ENCODE assay signal across 26 cellular contexts in the genomic region with DNA sequence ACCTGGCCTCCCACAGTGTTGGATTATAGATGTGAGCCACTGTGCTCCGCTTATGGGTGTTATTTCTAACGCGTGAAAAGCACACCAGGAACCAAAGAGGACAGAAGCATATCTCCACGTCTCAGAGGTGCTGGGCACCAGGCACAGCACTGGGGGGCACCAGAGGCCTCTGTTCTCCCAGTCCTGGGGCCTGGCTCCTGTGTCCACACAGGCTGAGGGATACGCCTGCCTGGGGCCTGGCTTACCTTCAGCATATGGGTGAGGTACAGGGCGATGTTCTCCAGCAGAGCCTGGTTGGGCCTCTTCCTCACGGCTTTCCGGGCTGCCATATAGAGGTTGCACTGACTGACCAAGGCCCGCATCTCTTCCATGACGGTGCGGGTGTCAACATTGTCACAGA. TPM values are rescaled to one million over a fixed set of nuclear protein-coding genes. Genes with fewer than 3 reads are reported as not detected.
DNase-seq lines count a peak whose midpoint lies in the region; ATAC-seq and TF ChIP-seq lines count a peak whose summit lies in the region.
"Had no signal": no experiment of that assay in that cellular context is flagged by ENCODE, and none has a peak within 500 bp of the region (broad histone marks: within the 10 kb centered on the region; RNA-seq: fewer than 3 reads in every experiment).

No MANE protein-coding gene starts in this region.

- H3K9me3 Mint-ChIP-seq in activated T-cell treated with anti-CD3 and anti-CD28 coated beads, Interleukin-2, amount 50 U/mL, for 72 hours = no peaks in the 10 kb centered on the region
- no peaks in the 10 kb centered on the region for H3K9me3 Mint-ChIP-seq in activated naive CD8-positive, alpha-beta T cell treated with anti-CD3 and anti-CD28 coated beads, Interleukin-2, amount 10 ng/mL, durations not matched to agents 7 days and 5 days
- no peaks in the 10 kb centered on the region for H3K9me3 Mint-ChIP-seq in natural killer cell
- H3K9me3 Mint-ChIP-seq: activated naive CD4-positive, alpha-beta T cell treated with anti-CD3 and anti-CD28 coated beads, Interleukin-2, amount 50 U/mL, for 24 hours; brain; stimulated activated memory B cell treated with anti-CD40 and anti-IgM and Interleukin-4, amounts not matched to agents 10 μg/mL and 1 μg/mL and 100 μg/mL, for 72 hours had no signal

- H3K9me3 ChIP-seq in PC-3 (ENCODE audit: low read length) = no peaks in the 10 kb centered on the region
- H3K9me3 ChIP-seq in osteoblast (ENCODE audit: low read depth, low read length) = no peaks in the 10 kb centered on the region
- no peaks in the 10 kb centered on the region for H3K9me3 ChIP-seq in MG63
- H3K9me3 ChIP-seq: colonic mucosa, heart left ventricle, left ventricle myocardium inferior, prostate gland, testis had no signal

- no peaks in the 10 kb centered on the region for H3K79me2 ChIP-seq in PC-3 (ENCODE audit: low read length)
- peaks cover 2% of the 10 kb centered on the region for H3K79me2 ChIP-seq in osteoblast (ENCODE audit: insufficient read depth, low read length)

- H3K4me1 Mint-ChIP-seq in activated T-cell treated with anti-CD3 and anti-CD28 coated beads, Interleukin-2, amount 50 U/mL, for 72 hours (ENCODE audit: low read depth) = peaks cover 45% of the 10 kb centered on the region
- H3K4me1 Mint-ChIP-seq in activated naive CD8-positive, alpha-beta T cell treated with anti-CD3 and anti-CD28 coated beads, Interleukin-2, amount 10 ng/mL, durations not matched to agents 7 days and 5 days = peaks cover 67% of the 10 kb centered on the region
- H3K4me1 Mint-ChIP-seq in natural killer cell = peaks cover 5 to 15% of the 10 kb centered on the region in 2 donors
- H3K4me1 Mint-ChIP-seq: brain had no signal

- CTCF ChIA-PET in PC-3 (lab: Charles Lee) = no interaction called here

- H3K4me3 ChIP-seq in PC-3 (ENCODE audit: low read length) (no peak overlapping the region), osteoblast (ENCODE audit: insufficient read depth, low read length) (no peak overlapping the region), MG63 (no peak overlapping the region)
- H3K4me3 ChIP-seq: colonic mucosa, heart left ventricle, left ventricle myocardium inferior, prostate gland, testis had no signal

- H3K4me2 ChIP-seq in PC-3 (ENCODE audit: low read length) = no peak overlapping the region
- no peak overlapping the region for H3K4me2 ChIP-seq in osteoblast (ENCODE audit: insufficient read depth, low read length)

- no TSS peak for BruUV-seq in PC-3 (replicated peaks; lab: Mats Ljungman, UMichigan)

- peak overlapping the region; percentile 60 for H3K27ac Mint-ChIP-seq in activated T-cell treated with anti-CD3 and anti-CD28 coated beads, Interleukin-2, amount 50 U/mL, for 72 hours
- peak overlapping the region; percentile 92 for H3K27ac Mint-ChIP-seq in activated naive CD8-positive, alpha-beta T cell treated with anti-CD3 and anti-CD28 coated beads, Interleukin-2, amount 10 ng/mL, durations not matched to agents 7 days and 5 days
- H3K27ac Mint-ChIP-seq in natural killer cell = no peak overlapping the region
- H3K27ac Mint-ChIP-seq: activated naive CD4-positive, alpha-beta T cell treated with anti-CD3 and anti-CD28 coated beads, Interleukin-2, amount 50 U/mL, for 24 hours; brain; stimulated activated memory B cell treated with anti-CD40 and anti-IgM and Interleukin-4, amounts not matched to agents 10 μg/mL and 1 μg/mL and 100 μg/mL, for 72 hours had no signal

- no peaks in the 10 kb centered on the region for H3K4me1 ChIP-seq in PC-3 (ENCODE audit: insufficient read depth, low read length)
- peaks cover 15% of the 10 kb centered on the region for H3K4me1 ChIP-seq in osteoblast (ENCODE audit: insufficient read depth, low read length)
- H3K4me1 ChIP-seq: colonic mucosa, testis had no signal

- no peak for DNase-seq in activated T-cell treated with anti-CD3 and anti-CD28 coated beads, Interleukin-2, amount 50 U/mL, for 72 hours
- no peak for DNase-seq in activated T-cell treated with anti-CD3 and anti-CD28 coated beads, Interleukin-2, amount 50 U/mL, for 48 hours
- DNase-seq in PC-3 = no peak
- DNase-seq in activated naive CD8-positive, alpha-beta T cell treated with anti-CD3 and anti-CD28 coated beads, Interleukin-2, amount 10 ng/mL, durations not matched to agents 7 days and 5 days = no peak
- peak; percentile 41 for DNase-seq in osteoblast (ENCODE audit: insufficient read length, low spot score, missing footprints)
- DNase-seq in MG63 = no peak
- DNase-seq in natural killer cell = no peak
- DNase-seq: activated CD4-positive, alpha-beta T cell treated with anti-CD3 and anti-CD28 coated beads for 48 hours; colonic mucosa; heart left ventricle; Karpas-422; left ventricle myocardium inferior; midbrain; NCI-H1105; NCI-H2081; NCI-H446; NK-92 treated with Interleukin-12 subunit alpha and Interleukin-12 subunit beta, amount 100 ng/mL, for 24 hours; RPMI8226; stimulated activated CD4-positive, alpha-beta T cell treated with anti-CD3 and anti-CD28 coated beads, Interleukin-1b, Interleukin-23, amount 100 ng/mL, for 48 hours; testis had no signal

- H3K9me2 ChIP-seq in PC-3 (replicated peaks; ENCODE audit: low read length) = no peaks in the 10 kb centered on the region

- peaks cover 10 to 37% of the 10 kb centered on the region in 2 donors for H3K36me3 Mint-ChIP-seq in activated T-cell treated with anti-CD3 and anti-CD28 coated beads, Interleukin-2, amount 50 U/mL, for 72 hours (ENCODE audit: insufficient read depth in 2 of 2)
- peaks cover 23% of the 10 kb centered on the region for H3K36me3 Mint-ChIP-seq in activated naive CD8-positive, alpha-beta T cell treated with anti-CD3 and anti-CD28 coated beads, Interleukin-2, amount 10 ng/mL, durations not matched to agents 7 days and 5 days
- no peaks in the 10 kb centered on the region for H3K36me3 Mint-ChIP-seq in natural killer cell

- H2AFZ ChIP-seq in PC-3 (ENCODE audit: low read length) (no peak overlapping the region), osteoblast (ENCODE audit: low read length) (no peak overlapping the region)

- intact Hi-C loops in PC-3 (cut with micrococcal nuclease) (no loop called here), natural killer cell (cut with micrococcal nuclease) (no loop called here)

- no peaks in the 10 kb centered on the region for H3F3A ChIP-seq in PC-3 (ENCODE audit: low read length, unreplicated experiment)

- ATAC-seq in activated T-cell treated with anti-CD3 and anti-CD28 coated beads, Interleukin-2, amount 50 U/mL, for 72 hours (replicated peaks in 1 of 2) = no peak
- ATAC-seq in PC-3 (peak; percentile 55; the same call in 1 of the 2 replicates), HG02884 (IDR thresholded peaks at IDR 0.05; ENCODE audit: unreplicated experiment) (no peak), natural killer cell (no peak)
- no peak for ATAC-seq in activated naive CD8-positive, alpha-beta T cell treated with anti-CD3 and anti-CD28 coated beads, Interleukin-2, amount 10 ng/mL, durations not matched to agents 7 days and 5 days (ENCODE audit: low read depth)
- ATAC-seq: heart left ventricle; stimulated activated memory B cell treated with anti-CD40 and anti-IgM and Interleukin-4, amounts not matched to agents 10 μg/mL and 1 μg/mL and 100 μg/mL, for 72 hours had no signal

- H3K36me3 ChIP-seq in PC-3 (ENCODE audit: low read depth, low read length) = peaks cover 24% of the 10 kb centered on the region; the same call in 1 of the 2 replicates
- H3K36me3 ChIP-seq in osteoblast (ENCODE audit: insufficient read depth, low read length) = peaks cover 79% of the 10 kb centered on the region
- H3K36me3 ChIP-seq in MG63 = peaks cover 44% of the 10 kb centered on the region

- H3K4me3 Mint-ChIP-seq in activated T-cell treated with anti-CD3 and anti-CD28 coated beads, Interleukin-2, amount 50 U/mL, for 72 hours = no peak overlapping the region
- H3K4me3 Mint-ChIP-seq in activated naive CD8-positive, alpha-beta T cell treated with anti-CD3 and anti-CD28 coated beads, Interleukin-2, amount 10 ng/mL, durations not matched to agents 7 days and 5 days = no peak overlapping the region
- no peak overlapping the region for H3K4me3 Mint-ChIP-seq in natural killer cell
- H3K4me3 Mint-ChIP-seq: activated naive CD4-positive, alpha-beta T cell treated with anti-CD3 and anti-CD28 coated beads, Interleukin-2, amount 50 U/mL, for 24 hours; brain; stimulated activated memory B cell treated with anti-CD40 and anti-IgM and Interleukin-4, amounts not matched to agents 10 μg/mL and 1 μg/mL and 100 μg/mL, for 72 hours had no signal

- H3K9ac ChIP-seq in PC-3 (ENCODE audit: low read length) = no peak overlapping the region

- POLR2A ChIA-PET in PC-3 (lab: Charles Lee; ENCODE audit: unreplicated experiment) = no interaction called here
- POLR2A ChIA-PET in activated naive CD8-positive, alpha-beta T cell treated with anti-CD3 and anti-CD28 coated beads, Interleukin-2, amount 10 ng/mL, durations not matched to agents 7 days and 5 days (lab: Charles Lee) = interaction anchor here (1.5 to 12.0 kb wide), 3 partner anchors 12 to 30 kb away, joined by 3 to 303 read pairs (median 37); partner anchors contain the start of gene NAP1L4

- no peak for TF ChIP-seq CTCF in PC-3 (conservative IDR thresholded peaks at IDR 0.05; ENCODE audit: low read depth, low read length)
- TF ChIP-seq CTCF in osteoblast (IDR thresholded peaks at IDR 0.05; ENCODE audit: extremely low read depth, low read depth, low read length) = no peak
- TF ChIP-seq CTCF in natural killer cell (IDR thresholded peaks at IDR 0.05) = no peak

- H3K27me3 ChIP-seq in PC-3 (ENCODE audit: low read length) (no peaks in the 10 kb centered on the region), osteoblast (ENCODE audit: insufficient read depth, low read length) (no peaks in the 10 kb centered on the region), MG63 (no peaks in the 10 kb centered on the region)
- H3K27me3 ChIP-seq: colonic mucosa, heart left ventricle, testis had no signal

- no peaks in the 10 kb centered on the region for H3K27me3 Mint-ChIP-seq in activated T-cell treated with anti-CD3 and anti-CD28 coated beads, Interleukin-2, amount 50 U/mL, for 72 hours (ENCODE audit: low read depth)
- H3K27me3 Mint-ChIP-seq in activated naive CD8-positive, alpha-beta T cell treated with anti-CD3 and anti-CD28 coated beads, Interleukin-2, amount 10 ng/mL, durations not matched to agents 7 days and 5 days = no peaks in the 10 kb centered on the region
- no peaks in the 10 kb centered on the region for H3K27me3 Mint-ChIP-seq in natural killer cell (ENCODE audit: low read depth in 2 of 2)
- H3K27me3 Mint-ChIP-seq: activated naive CD4-positive, alpha-beta T cell treated with anti-CD3 and anti-CD28 coated beads, Interleukin-2, amount 50 U/mL, for 24 hours; brain; stimulated activated memory B cell treated with anti-CD40 and anti-IgM and Interleukin-4, amounts not matched to agents 10 μg/mL and 1 μg/mL and 100 μg/mL, for 72 hours had no signal

- H4K20me1 ChIP-seq in PC-3 (ENCODE audit: low read length) = no peaks in the 10 kb centered on the region
- H4K20me1 ChIP-seq in osteoblast (ENCODE audit: insufficient read depth, low read length) = peaks cover 19% of the 10 kb centered on the region

- H3K27ac ChIP-seq in PC-3 (ENCODE audit: low read length) = no peak overlapping the region
- H3K27ac ChIP-seq in osteoblast (ENCODE audit: low read depth, low read length) = no peak overlapping the region
- H3K27ac ChIP-seq: C4-2B, colonic mucosa, heart left ventricle, left ventricle myocardium inferior, prostate gland, testis had no signal

RNA-seq across cellular contexts. Expression of gene NAP1L4, which starts 24.7 kb away (rescaled TPM):
- total RNA-seq in activated T-cell treated with anti-CD3 and anti-CD28 coated beads, Interleukin-2, amount 50 U/mL, for 72 hours = 100 to 1,000 TPM; 421 to 504 TPM
- total RNA-seq in PC-3 (2014; rRNA removed) (115 and 160 TPM in 2 replicates), osteoblast (72.0 and 87.8 TPM in 2 replicates), natural killer cell (100 to 1,000 TPM; 219 to 244 (median 237) TPM)
- 100 to 1,000 TPM; 346 to 363 TPM for total RNA-seq in activated naive CD8-positive, alpha-beta T cell treated with anti-CD3 and anti-CD28 coated beads, Interleukin-2, amount 10 ng/mL, durations not matched to agents 7 days and 5 days
- total RNA-seq in MG63 (2014; rRNA removed; shearing (Covaris generic); ENCODE audit: low replicate concordance) = 98.0 and 116 TPM in 2 replicates

RNA-seq across cellular contexts. Expression of gene CARS1, which starts 40.4 kb away (rescaled TPM):
- 100 to 1,000 TPM; 217 to 224 TPM for total RNA-seq in activated T-cell treated with anti-CD3 and anti-CD28 coated beads, Interleukin-2, amount 50 U/mL, for 72 hours
- total RNA-seq in PC-3 (2014; rRNA removed) (39.7 and 43.7 TPM in 2 replicates), osteoblast (99.3 and 106 TPM in 2 replicates), natural killer cell (10 to 100 TPM; 47.9 to 51.3 (median 50.3) TPM)
- total RNA-seq in activated naive CD8-positive, alpha-beta T cell treated with anti-CD3 and anti-CD28 coated beads, Interleukin-2, amount 10 ng/mL, durations not matched to agents 7 days and 5 days = 100 to 1,000 TPM; 100 to 111 TPM
- 48.5 and 57.2 TPM in 2 replicates for total RNA-seq in MG63 (2014; rRNA removed; shearing (Covaris generic); ENCODE audit: low replicate concordance)

Comparison
In these comparisons a context has a peak if more than half of its experiments do, and no peak if none do; other contexts are left out.
1. H3K27ac Mint-ChIP-seq: peak in activated T-cell treated with anti-CD3 and anti-CD28 coated beads, Interleukin-2, amount 50 U/mL, for 72 hours (single experiment) and activated naive CD8-positive, alpha-beta T cell treated with anti-CD3 and anti-CD28 coated beads, Interleukin-2, amount 10 ng/mL, durations not matched to agents 7 days and 5 days (single experiment); none in natural killer cell (0 of 2).